In the genomic region with DNA sequence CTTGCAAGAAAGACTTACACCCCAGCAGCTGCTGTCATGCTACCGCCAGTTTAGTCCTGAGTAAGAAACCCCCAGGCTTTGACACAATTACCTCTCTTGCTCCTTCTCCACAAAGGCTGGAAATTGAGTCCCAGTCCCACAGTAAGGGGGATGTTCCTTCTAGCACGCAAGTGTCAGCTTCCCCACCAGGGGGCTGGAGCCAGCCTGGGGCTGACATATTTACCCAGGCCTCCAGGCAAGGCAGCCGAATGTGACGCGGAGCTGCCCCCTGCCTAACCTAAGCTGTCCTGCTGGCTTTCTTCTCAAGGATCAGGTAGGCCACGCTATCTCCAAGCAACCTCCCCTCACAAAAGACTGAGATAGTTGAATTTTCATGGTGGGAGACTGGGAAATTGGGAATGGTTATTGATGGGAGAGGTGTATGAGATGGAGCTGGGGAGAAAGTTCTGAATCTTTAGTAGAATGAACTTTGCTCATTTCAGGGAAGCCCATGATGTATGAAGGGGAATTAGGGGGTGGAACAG, we compare ENCODE assay signal across 2 cellular contexts.
A peak's percentile ranks its signal among the peaks of the same experiment; 100 is the strongest.
TF ChIP-seq lines count a peak whose summit lies in the region.

No MANE protein-coding gene starts in this region.

TF ChIP-seq in HepG2, 621 proteins besides CTCF, POLR2A, EP300 and RAD21 (continues in another document):
- peak; percentile 37; the same call in 1 of the 2 replicates for TF ChIP-seq STAG1 (CRISPR knock-in tag; IDR thresholded peaks at IDR 0.05)
- TF ChIP-seq FOXK2 (IDR thresholded peaks at IDR 0.05) = no peak
- TF ChIP-seq, protein P1, sequence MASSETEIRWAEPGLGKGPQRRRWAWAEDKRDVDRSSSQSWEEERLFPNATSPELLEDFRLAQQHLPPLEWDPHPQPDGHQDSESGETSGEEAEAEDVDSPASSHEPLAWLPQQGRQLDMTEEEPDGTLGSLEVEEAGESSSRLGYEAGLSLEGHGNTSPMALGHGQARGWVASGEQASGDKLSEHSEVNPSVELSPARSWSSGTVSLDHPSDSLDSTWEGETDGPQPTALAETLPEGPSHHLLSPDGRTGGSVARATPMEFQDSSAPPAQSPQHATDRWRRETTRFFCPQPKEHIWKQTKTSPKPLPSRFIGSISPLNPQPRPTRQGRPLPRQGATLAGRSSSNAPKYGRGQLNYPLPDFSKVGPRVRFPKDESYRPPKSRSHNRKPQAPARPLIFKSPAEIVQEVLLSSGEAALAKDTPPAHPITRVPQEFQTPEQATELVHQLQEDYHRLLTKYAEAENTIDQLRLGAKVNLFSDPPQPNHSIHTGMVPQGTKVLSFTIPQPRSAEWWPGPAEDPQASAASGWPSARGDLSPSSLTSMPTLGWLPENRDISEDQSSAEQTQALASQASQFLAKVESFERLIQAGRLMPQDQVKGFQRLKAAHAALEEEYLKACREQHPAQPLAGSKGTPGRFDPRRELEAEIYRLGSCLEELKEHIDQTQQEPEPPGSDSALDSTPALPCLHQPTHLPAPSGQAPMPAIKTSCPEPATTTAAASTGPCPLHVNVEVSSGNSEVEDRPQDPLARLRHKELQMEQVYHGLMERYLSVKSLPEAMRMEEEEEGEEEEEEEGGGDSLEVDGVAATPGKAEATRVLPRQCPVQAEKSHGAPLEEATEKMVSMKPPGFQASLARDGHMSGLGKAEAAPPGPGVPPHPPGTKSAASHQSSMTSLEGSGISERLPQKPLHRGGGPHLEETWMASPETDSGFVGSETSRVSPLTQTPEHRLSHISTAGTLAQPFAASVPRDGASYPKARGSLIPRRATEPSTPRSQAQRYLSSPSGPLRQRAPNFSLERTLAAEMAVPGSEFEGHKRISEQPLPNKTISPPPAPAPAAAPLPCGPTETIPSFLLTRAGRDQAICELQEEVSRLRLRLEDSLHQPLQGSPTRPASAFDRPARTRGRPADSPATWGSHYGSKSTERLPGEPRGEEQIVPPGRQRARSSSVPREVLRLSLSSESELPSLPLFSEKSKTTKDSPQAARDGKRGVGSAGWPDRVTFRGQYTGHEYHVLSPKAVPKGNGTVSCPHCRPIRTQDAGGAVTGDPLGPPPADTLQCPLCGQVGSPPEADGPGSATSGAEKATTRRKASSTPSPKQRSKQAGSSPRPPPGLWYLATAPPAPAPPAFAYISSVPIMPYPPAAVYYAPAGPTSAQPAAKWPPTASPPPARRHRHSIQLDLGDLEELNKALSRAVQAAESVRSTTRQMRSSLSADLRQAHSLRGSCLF (CRISPR knock-in tag; IDR thresholded peaks at IDR 0.05; ENCODE audit: borderline replicate concordance) = no peak
- TF ChIP-seq, protein P2, sequence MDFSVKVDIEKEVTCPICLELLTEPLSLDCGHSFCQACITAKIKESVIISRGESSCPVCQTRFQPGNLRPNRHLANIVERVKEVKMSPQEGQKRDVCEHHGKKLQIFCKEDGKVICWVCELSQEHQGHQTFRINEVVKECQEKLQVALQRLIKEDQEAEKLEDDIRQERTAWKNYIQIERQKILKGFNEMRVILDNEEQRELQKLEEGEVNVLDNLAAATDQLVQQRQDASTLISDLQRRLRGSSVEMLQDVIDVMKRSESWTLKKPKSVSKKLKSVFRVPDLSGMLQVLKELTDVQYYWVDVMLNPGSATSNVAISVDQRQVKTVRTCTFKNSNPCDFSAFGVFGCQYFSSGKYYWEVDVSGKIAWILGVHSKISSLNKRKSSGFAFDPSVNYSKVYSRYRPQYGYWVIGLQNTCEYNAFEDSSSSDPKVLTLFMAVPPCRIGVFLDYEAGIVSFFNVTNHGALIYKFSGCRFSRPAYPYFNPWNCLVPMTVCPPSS (IDR thresholded peaks at IDR 0.05) = no peak
- TF ChIP-seq GZF1 (CRISPR knock-in tag; IDR thresholded peaks at IDR 0.05) = no peak
- TF ChIP-seq FOXA1 (IDR thresholded peaks at IDR 0.05) = no peak
- peak; percentile 39; the same call in 1 of the 2 replicates for TF ChIP-seq FOXA1 (CRISPR knock-in tag; IDR thresholded peaks at IDR 0.05)
- TF ChIP-seq, protein P3, sequence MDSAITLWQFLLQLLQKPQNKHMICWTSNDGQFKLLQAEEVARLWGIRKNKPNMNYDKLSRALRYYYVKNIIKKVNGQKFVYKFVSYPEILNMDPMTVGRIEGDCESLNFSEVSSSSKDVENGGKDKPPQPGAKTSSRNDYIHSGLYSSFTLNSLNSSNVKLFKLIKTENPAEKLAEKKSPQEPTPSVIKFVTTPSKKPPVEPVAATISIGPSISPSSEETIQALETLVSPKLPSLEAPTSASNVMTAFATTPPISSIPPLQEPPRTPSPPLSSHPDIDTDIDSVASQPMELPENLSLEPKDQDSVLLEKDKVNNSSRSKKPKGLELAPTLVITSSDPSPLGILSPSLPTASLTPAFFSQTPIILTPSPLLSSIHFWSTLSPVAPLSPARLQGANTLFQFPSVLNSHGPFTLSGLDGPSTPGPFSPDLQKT (CRISPR knock-in tag; IDR thresholded peaks at IDR 0.05; ENCODE audit: borderline replicate concordance) = no peak
- TF ChIP-seq, protein P4, sequence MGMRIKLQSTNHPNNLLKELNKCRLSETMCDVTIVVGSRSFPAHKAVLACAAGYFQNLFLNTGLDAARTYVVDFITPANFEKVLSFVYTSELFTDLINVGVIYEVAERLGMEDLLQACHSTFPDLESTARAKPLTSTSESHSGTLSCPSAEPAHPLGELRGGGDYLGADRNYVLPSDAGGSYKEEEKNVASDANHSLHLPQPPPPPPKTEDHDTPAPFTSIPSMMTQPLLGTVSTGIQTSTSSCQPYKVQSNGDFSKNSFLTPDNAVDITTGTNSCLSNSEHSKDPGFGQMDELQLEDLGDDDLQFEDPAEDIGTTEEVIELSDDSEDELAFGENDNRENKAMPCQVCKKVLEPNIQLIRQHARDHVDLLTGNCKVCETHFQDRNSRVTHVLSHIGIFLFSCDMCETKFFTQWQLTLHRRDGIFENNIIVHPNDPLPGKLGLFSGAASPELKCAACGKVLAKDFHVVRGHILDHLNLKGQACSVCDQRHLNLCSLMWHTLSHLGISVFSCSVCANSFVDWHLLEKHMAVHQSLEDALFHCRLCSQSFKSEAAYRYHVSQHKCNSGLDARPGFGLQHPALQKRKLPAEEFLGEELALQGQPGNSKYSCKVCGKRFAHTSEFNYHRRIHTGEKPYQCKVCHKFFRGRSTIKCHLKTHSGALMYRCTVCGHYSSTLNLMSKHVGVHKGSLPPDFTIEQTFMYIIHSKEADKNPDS (CRISPR knock-in tag; IDR thresholded peaks at IDR 0.05) = no peak

TF ChIP-seq in endothelial cell of umbilical vein, 7 proteins besides CTCF, POLR2A, EP300 and RAD21:
- TF ChIP-seq MYC (IDR thresholded peaks at IDR 0.05; ENCODE audit: low read depth, low read length) = no peak
- TF ChIP-seq POLR2AphosphoS5 (IDR thresholded peaks at IDR 0.05; ENCODE audit: insufficient read depth, low read depth, low read length) = no peak
- no peak for TF ChIP-seq GATA2 (IDR thresholded peaks at IDR 0.05; ENCODE audit: insufficient read depth, insufficient read length, low read depth, low read length)
- TF ChIP-seq FOS (IDR thresholded peaks at IDR 0.05; ENCODE audit: borderline replicate concordance, insufficient read depth, low read length) = no peak
- no peak for TF ChIP-seq EZH2 (IDR thresholded peaks at IDR 0.05; ENCODE audit: borderline replicate concordance, low read depth, low read length, severe bottlenecking)
- TF ChIP-seq, protein P5, sequence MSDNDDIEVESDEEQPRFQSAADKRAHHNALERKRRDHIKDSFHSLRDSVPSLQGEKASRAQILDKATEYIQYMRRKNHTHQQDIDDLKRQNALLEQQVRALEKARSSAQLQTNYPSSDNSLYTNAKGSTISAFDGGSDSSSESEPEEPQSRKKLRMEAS (IDR thresholded peaks at IDR 0.05; ENCODE audit: insufficient read depth, insufficient read length) = no peak
- no peak for TF ChIP-seq JUN (IDR thresholded peaks at IDR 0.05; ENCODE audit: borderline replicate concordance, insufficient read depth, insufficient read length, low read depth)
